In the genomic region with DNA sequence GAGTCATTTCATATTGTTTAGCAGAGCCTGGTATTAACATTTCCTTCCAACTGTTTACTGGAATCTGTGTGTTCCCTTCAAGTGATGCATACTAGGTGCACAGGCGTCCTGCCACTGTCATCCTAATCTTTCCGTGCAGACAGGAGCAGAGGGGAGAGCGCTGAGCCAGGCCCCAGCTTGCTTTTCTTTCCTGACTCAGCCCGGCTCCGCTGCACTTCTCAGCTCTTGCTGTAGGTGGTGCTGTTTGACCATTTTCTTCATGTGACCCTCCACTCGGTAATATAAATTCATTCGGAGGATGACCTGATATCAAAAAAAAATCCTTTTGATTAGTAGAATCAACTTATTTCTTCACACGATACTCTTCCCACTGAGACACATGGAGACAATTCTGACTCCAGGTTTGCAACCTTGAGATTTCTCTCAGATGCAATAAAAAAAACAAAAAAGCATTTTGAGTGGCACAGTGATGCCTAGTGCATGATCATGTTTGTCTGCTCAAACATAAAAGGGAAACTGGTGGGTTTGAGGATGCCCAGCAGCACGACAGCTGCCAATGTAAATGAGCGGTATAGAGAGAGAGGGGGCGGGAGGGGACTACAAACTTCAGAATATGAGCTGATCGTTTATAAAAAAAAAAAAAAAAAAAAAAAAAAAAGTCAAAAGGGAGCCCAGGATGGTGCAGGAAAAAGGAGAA, we compare ENCODE assay signal across 9 cellular contexts. TPM values are rescaled to one million over a fixed set of nuclear protein-coding genes. Genes with fewer than 3 reads are reported as not detected.
DNase-seq lines count a peak whose midpoint lies in the region; ATAC-seq and TF ChIP-seq lines count a peak whose summit lies in the region.
"Not testable (repeated sequence)": the region's sequence is repeated elsewhere in the genome, so short reads cannot be mapped to it uniquely, and the experiment has no call there.
"Had no signal": no experiment of that assay in that cellular context is flagged by ENCODE, and none has a peak within 500 bp of the region (broad histone marks: within the 10 kb centered on the region; RNA-seq: fewer than 3 reads in every experiment).

No MANE protein-coding gene starts in this region.

- peak; percentile 85 for ATAC-seq in GM18505 (IDR thresholded peaks at IDR 0.05; ENCODE audit: unreplicated experiment)
- ATAC-seq in GM19438 (IDR thresholded peaks at IDR 0.05; ENCODE audit: low read depth, unreplicated experiment): peak; percentile 77
- ATAC-seq in HG02642 (IDR thresholded peaks at IDR 0.05; ENCODE audit: poor library complexity, unreplicated experiment): peak; percentile 91
- peak; percentile 75 for ATAC-seq in HG03196 (IDR thresholded peaks at IDR 0.05; ENCODE audit: unreplicated experiment)
- ATAC-seq in T-cell (replicated peaks in 1 of 4): peak; percentile 81 to 90 (median 84)
- ATAC-seq in lung (ENCODE audit: insufficient read depth, low FRiP score): peak; percentile 96
- peak; percentile 86 to 96 for ATAC-seq in upper lobe of left lung (ENCODE audit: low FRiP score in 2 of 2)

- not testable (repeated sequence) for H3K4me1 Mint-ChIP-seq in T-cell; chondrocyte (ENCODE audit: low read depth)

- H3K4me3 ChIP-seq in lung, upper lobe of left lung: not testable (repeated sequence)

- WGBS in lung, 2 donors: 13 to 15% methylated on average over 4 to 6 of the region's 12 CpGs
- 16 to 20% methylated on average over 4 to 6 of the region's 12 CpGs for WGBS in upper lobe of left lung, 2 donors

- H3K9me3 ChIP-seq in lung (ENCODE audit: control insufficient read depth in 2 of 2, insufficient read depth in 1 of 2, low read length in 1 of 2); upper lobe of left lung: not testable (repeated sequence)

- not testable (repeated sequence) for TF ChIP-seq EP300 in upper lobe of left lung (IDR thresholded peaks at IDR 0.05)

- TF ChIP-seq POLR2A in GM18505 (IDR thresholded peaks at IDR 0.05; ENCODE audit: borderline replicate concordance, extremely low read depth, insufficient read depth, insufficient read length); upper lobe of left lung (IDR thresholded peaks at IDR 0.05): not testable (repeated sequence)

- not testable (repeated sequence) for H3K36me3 Mint-ChIP-seq in T-cell; chondrocyte (ENCODE audit: low read depth)

- not testable (repeated sequence) for H3K27ac ChIP-seq in lung (ENCODE audit: low read depth in 1 of 2, low read length in 1 of 2); upper lobe of left lung

- not testable (repeated sequence) for H3K4me1 ChIP-seq in lung (ENCODE audit: control insufficient read depth in 2 of 2, insufficient read depth in 2 of 2, low read length in 2 of 2); upper lobe of left lung

- H3K27ac Mint-ChIP-seq in T-cell; chondrocyte (ENCODE audit: unreplicated experiment): not testable (repeated sequence)

- POLR2A ChIA-PET in T-cell (lab: Charles Lee): not testable (repeated sequence)

- H3K9me3 Mint-ChIP-seq in T-cell; chondrocyte (ENCODE audit: low read depth): not testable (repeated sequence)

- H3K4me3 Mint-ChIP-seq in T-cell; chondrocyte (ENCODE audit: unreplicated experiment): not testable (repeated sequence)

- not testable (repeated sequence) for DNase-seq in T-cell; chondrocyte (ENCODE audit: low spot score); lung (ENCODE audit: low spot score); upper lobe of left lung

- TF ChIP-seq CTCF in chondrocyte (IDR thresholded peaks at IDR 0.05) (peak; percentile 42), upper lobe of left lung (IDR thresholded peaks at IDR 0.05) (peak in 1 of 6 experiments; percentile 9)
- not testable (repeated sequence) for TF ChIP-seq CTCF in lung (IDR thresholded peaks at IDR 0.05; ENCODE audit: control extremely low read depth, extremely low read depth)

- CTCF ChIA-PET in T-cell (lab: Charles Lee): not testable (repeated sequence)

- not testable (repeated sequence) for H3K36me3 ChIP-seq in lung (ENCODE audit: control insufficient read depth in 2 of 2, insufficient read depth in 2 of 2, low read length in 2 of 2); upper lobe of left lung

- H3K27me3 Mint-ChIP-seq in T-cell; chondrocyte (ENCODE audit: low read depth): not testable (repeated sequence)

- H3K27me3 ChIP-seq in lung (ENCODE audit: control insufficient read depth, insufficient read depth); upper lobe of left lung: not testable (repeated sequence)

RNA-seq across cellular contexts. Expression of a gene that starts 29.0 kb away (rescaled TPM):
- total RNA-seq in T-cell: under 1 TPM in 3 of 5 donors, not detected in 2; 0.36 to 0.38 (median 0.38) TPM
- 0.44 TPM in 1 of 3 replicates, not detected in the others for total RNA-seq in chondrocyte
- under 1 TPM in 1 of 2 donors, not detected in 1; 0.34 TPM for total RNA-seq in lung
- polyA plus RNA-seq in lung: under 1 TPM; 0.03 to 0.28 TPM
- 1 to 10 TPM in 2 of 6 donors, under 1 TPM in 4; 0.22 to 1.6 (median 0.70) TPM for total RNA-seq in upper lobe of left lung
- total RNA-seq: glomerular endothelial cell had no signal
